16 cellular contexts compared by ENCODE assay signal in genomic region chr5:107743357-107744000, GRCh38.
A peak's percentile ranks its signal among the peaks of the same experiment; 100 is the strongest.
DNase-seq lines count a peak whose midpoint lies in the region; ATAC-seq and TF ChIP-seq lines count a peak whose summit lies in the region.
"Had no signal": no experiment of that assay in that cellular context is flagged by ENCODE, and none has a peak within 500 bp of the region (broad histone marks: within the 10 kb centered on the region; RNA-seq: fewer than 3 reads in every experiment).

No MANE protein-coding gene starts in this region.

- DNase-seq in EH (ENCODE audit: low read depth) (peak; percentile 84), Panc1 (ENCODE audit: low read depth, low spot score) (no peak), epithelial cell of prostate (ENCODE audit: low read depth, low spot score) (peak; percentile 3), neuronal stem cell (ENCODE audit: low spot score) (no peak), thyroid gland (no peak)
- DNase-seq: activated gamma-delta T cell; CD8-positive, alpha-beta T cell; cerebellar nuclear complex; left cardiac atrium; sigmoid colon; substantia nigra; T-helper 17 cell had no signal

- POLR2A ChIA-PET in Panc1 (lab: Charles Lee): no interaction called here

- WGBS in neuronal stem cell (ENCODE audit: extremely low coverage in 2 of 2, insufficient read length in 2 of 2, insufficient replicate concordance in 1 of 2), 2 donors: no CpG with 5 or more reads among the region's 3 CpGs
- 63 to 73% methylated on average over 3 of the region's 3 CpGs for WGBS in thyroid gland, 2 donors

- no peak overlapping the region for H3K4me2 ChIP-seq in neuronal stem cell (ENCODE audit: insufficient read depth, low read length, poor library complexity, severe bottlenecking)

- no TSS peak for BruUV-seq in Panc1 (replicated peaks; lab: Mats Ljungman, UMichigan)

- no peak for TF ChIP-seq POLR2A in thyroid gland (IDR thresholded peaks at IDR 0.05)

- H2BK5ac ChIP-seq in neuronal stem cell (ENCODE audit: low read length): no peak overlapping the region

- in situ Hi-C loops in Panc1 (cut with HindIII; ENCODE audit: low pct_unique_long_range_greater_than_20kb, low sequenced_read_pairs): no loop called here

- H4K91ac ChIP-seq in neuronal stem cell (ENCODE audit: low read depth, low read length, poor library complexity): no peak overlapping the region

- H2BK12ac ChIP-seq in neuronal stem cell (ENCODE audit: low read length): no peak overlapping the region

- peaks cover 2% of the 10 kb centered on the region; the same call in 1 of the 2 replicates for H3K27me3 ChIP-seq in Panc1 (ENCODE audit: control insufficient read depth, insufficient read depth, low read length)
- H3K27me3 ChIP-seq in neuronal stem cell (ENCODE audit: control insufficient read depth in 3 of 3, insufficient read depth in 3 of 3, low read depth in 1 of 3, low read length in 3 of 3): no peaks in the 10 kb centered on the region
- no peaks in the 10 kb centered on the region for H3K27me3 ChIP-seq in thyroid gland
- H3K27me3 ChIP-seq: sigmoid colon had no signal

- peaks cover 3% of the 10 kb centered on the region for H3K9me3 Mint-ChIP-seq in stimulated activated memory B cell treated with anti-CD40 and anti-IgM and Interleukin-4, amounts not matched to agents 10 μg/mL and 1 μg/mL and 100 μg/mL, for 72 hours
- H3K9me3 Mint-ChIP-seq: CD8-positive, alpha-beta T cell had no signal

- H3K14ac ChIP-seq in neuronal stem cell (ENCODE audit: low read length): no peak overlapping the region

- H3K36me3 Mint-ChIP-seq in stimulated activated memory B cell treated with anti-CD40 and anti-IgM and Interleukin-4, amounts not matched to agents 10 μg/mL and 1 μg/mL and 100 μg/mL, for 72 hours: no peaks in the 10 kb centered on the region
- H3K36me3 Mint-ChIP-seq: CD8-positive, alpha-beta T cell; natural killer cell treated with Interleukin-12 subunit alpha and Interleukin-12 subunit beta and Interleukin-15 and Interleukin-18, amount 100 ng/mL, for 72 hours had no signal

- no peaks in the 10 kb centered on the region for H3K36me3 ChIP-seq in Panc1 (ENCODE audit: control insufficient read depth, insufficient read depth, low read length)
- H3K36me3 ChIP-seq in neuronal stem cell (replicated peaks in 1 of 2; ENCODE audit: control insufficient read depth in 2 of 2, insufficient read depth in 2 of 2, low read length in 2 of 2): no peaks in the 10 kb centered on the region
- H3K36me3 ChIP-seq in thyroid gland: no peaks in the 10 kb centered on the region
- H3K36me3 ChIP-seq: sigmoid colon had no signal

- H2BK120ac ChIP-seq in neuronal stem cell (ENCODE audit: low read depth, low read length): no peak overlapping the region

- H3K18ac ChIP-seq in neuronal stem cell (ENCODE audit: low read length): peak overlapping the region; percentile 24

- no peak overlapping the region for H3K9ac ChIP-seq in neuronal stem cell (ENCODE audit: low read depth, low read length, poor library complexity)

- H3K27me3 Mint-ChIP-seq in stimulated activated memory B cell treated with anti-CD40 and anti-IgM and Interleukin-4, amounts not matched to agents 10 μg/mL and 1 μg/mL and 100 μg/mL, for 72 hours: no peaks in the 10 kb centered on the region
- H3K27me3 Mint-ChIP-seq: T-helper 17 cell had no signal

- intact Hi-C loops in Panc1 (cut with micrococcal nuclease; ENCODE audit: unreplicated experiment) (no loop called here), thyroid gland (cut with DNase I) (no loop called here)

- peak; percentile 56; the same call in 1 of the 2 replicates for ATAC-seq in Panc1
- no peak for ATAC-seq in stimulated activated memory B cell treated with anti-CD40 and anti-IgM and Interleukin-4, amounts not matched to agents 10 μg/mL and 1 μg/mL and 100 μg/mL, for 72 hours
- no peak for ATAC-seq in GM21529 (IDR thresholded peaks at IDR 0.05; ENCODE audit: unreplicated experiment)
- ATAC-seq in GM18519 (IDR thresholded peaks at IDR 0.05; ENCODE audit: low FRiP score, unreplicated experiment): no peak
- ATAC-seq: CD8-positive, alpha-beta T cell; left cardiac atrium; natural killer cell treated with Interleukin-12 subunit alpha and Interleukin-12 subunit beta and Interleukin-15 and Interleukin-18, amount 100 ng/mL, for 72 hours; T-helper 17 cell had no signal

- H3K4me1 Mint-ChIP-seq in stimulated activated memory B cell treated with anti-CD40 and anti-IgM and Interleukin-4, amounts not matched to agents 10 μg/mL and 1 μg/mL and 100 μg/mL, for 72 hours: no peaks in the 10 kb centered on the region
- H3K4me1 Mint-ChIP-seq: T-helper 17 cell had no signal

- H3K4me3 ChIP-seq in Panc1 (ENCODE audit: low read depth in 2 of 2, low read length in 2 of 2) (no peak overlapping the region), neuronal stem cell (ENCODE audit: low read length in 2 of 2) (no peak overlapping the region), thyroid gland (replicated peaks in 1 of 3) (no peak overlapping the region)
- H3K4me3 ChIP-seq: sigmoid colon had no signal

- no peak for TF ChIP-seq CTCF in Panc1 (IDR thresholded peaks at IDR 0.05)
- no peak for TF ChIP-seq CTCF in thyroid gland (IDR thresholded peaks at IDR 0.05)

- H3K4me1 ChIP-seq in Panc1 (ENCODE audit: control insufficient read depth, insufficient read depth, low read length) (no peaks in the 10 kb centered on the region), neuronal stem cell (ENCODE audit: control insufficient read depth in 2 of 2, insufficient read depth in 1 of 2, low read depth in 1 of 2, low read length in 2 of 2) (peaks cover 11 to 16% of the 10 kb centered on the region in 2 donors), thyroid gland (no peaks in the 10 kb centered on the region)
- H3K4me1 ChIP-seq: sigmoid colon had no signal

- H4K8ac ChIP-seq in neuronal stem cell (ENCODE audit: low read depth, low read length): no peak overlapping the region

- H2AK5ac ChIP-seq in neuronal stem cell (ENCODE audit: low read depth, low read length): no peak overlapping the region

- no peak overlapping the region for H3K4ac ChIP-seq in neuronal stem cell (ENCODE audit: low read length)

- no peaks in the 10 kb centered on the region for H3K9me3 ChIP-seq in Panc1 (ENCODE audit: control insufficient read depth, insufficient read depth, low read depth, low read length)
- peaks cover 2 to 5% of the 10 kb centered on the region in 2 donors for H3K9me3 ChIP-seq in neuronal stem cell (replicated peaks in 1 of 2; ENCODE audit: control insufficient read depth in 2 of 2, insufficient read depth in 1 of 2, low read depth in 1 of 2, low read length in 2 of 2)
- no peaks in the 10 kb centered on the region for H3K9me3 ChIP-seq in thyroid gland

- no peak overlapping the region for H3K27ac Mint-ChIP-seq in stimulated activated memory B cell treated with anti-CD40 and anti-IgM and Interleukin-4, amounts not matched to agents 10 μg/mL and 1 μg/mL and 100 μg/mL, for 72 hours
- H3K27ac Mint-ChIP-seq: CD8-positive, alpha-beta T cell; natural killer cell treated with Interleukin-12 subunit alpha and Interleukin-12 subunit beta and Interleukin-15 and Interleukin-18, amount 100 ng/mL, for 72 hours; T-helper 17 cell had no signal

- H3K23ac ChIP-seq in neuronal stem cell (ENCODE audit: low read depth, low read length, poor library complexity): no peak overlapping the region

- no peak overlapping the region for H3K4me3 Mint-ChIP-seq in stimulated activated memory B cell treated with anti-CD40 and anti-IgM and Interleukin-4, amounts not matched to agents 10 μg/mL and 1 μg/mL and 100 μg/mL, for 72 hours
- H3K4me3 Mint-ChIP-seq: CD8-positive, alpha-beta T cell; natural killer cell treated with Interleukin-12 subunit alpha and Interleukin-12 subunit beta and Interleukin-15 and Interleukin-18, amount 100 ng/mL, for 72 hours; T-helper 17 cell had no signal

- no peak overlapping the region for H2AFZ ChIP-seq in neuronal stem cell (ENCODE audit: low read length)

- CTCF ChIA-PET in Panc1 (lab: Charles Lee): no interaction called here

- H2BK15ac ChIP-seq in neuronal stem cell (ENCODE audit: low read length): no peak overlapping the region

- H3K27ac ChIP-seq in Panc1 (ENCODE audit: low read length) (no peak overlapping the region), epithelial cell of prostate (no peak overlapping the region), neuronal stem cell (replicated peaks; ENCODE audit: low read length) (peak overlapping the region; percentile 5), thyroid gland (no peak overlapping the region)
- H3K27ac ChIP-seq: sigmoid colon had no signal

- no peaks in the 10 kb centered on the region for H3K79me1 ChIP-seq in neuronal stem cell (ENCODE audit: low read depth, low read length)

Comparison
In these comparisons a context has a peak if more than half of its experiments do, and no peak if none do; other contexts are left out.
1. DNase-seq: peak in EH (single experiment) and epithelial cell of prostate (single experiment); none in Panc1 (single experiment), neuronal stem cell (single experiment) and thyroid gland (0 of 2).